ENCODE assay signal across 8 cellular contexts in genomic region chr5:55993013-55993412, GRCh38. TPM values are rescaled to one million over a fixed set of nuclear protein-coding genes. Genes with fewer than 3 reads are reported as not detected.
A peak's percentile ranks its signal among the peaks of the same experiment; 100 is the strongest.
DNase-seq lines count a peak whose midpoint lies in the region; ATAC-seq and TF ChIP-seq lines count a peak whose summit lies in the region.

No MANE protein-coding gene starts in this region.

- H3K36me3 ChIP-seq in kidney epithelial cell (ENCODE audit: control insufficient read depth, insufficient read depth, low read length) (no peaks in the 10 kb centered on the region), testis (ENCODE audit: low read depth, missing control alignments) (no peaks in the 10 kb centered on the region)

- peaks cover 60% of the 10 kb centered on the region for H3K4me1 Mint-ChIP-seq in activated CD4-positive, alpha-beta T cell treated with anti-CD3 and anti-CD28 coated beads, Interleukin-2, amount 10 ng/mL, durations not matched to agents 24 days and 14 days
- peaks cover 44% of the 10 kb centered on the region for H3K4me1 Mint-ChIP-seq in stimulated activated memory B cell treated with anti-CD40 and anti-IgM and Interleukin-4, amounts not matched to agents 10 μg/mL and 1 μg/mL and 100 μg/mL, for 72 hours

- no peaks in the 10 kb centered on the region for H3K27me3 Mint-ChIP-seq in activated CD4-positive, alpha-beta T cell treated with anti-CD3 and anti-CD28 coated beads, Interleukin-2, amount 10 ng/mL, durations not matched to agents 24 days and 14 days
- no peaks in the 10 kb centered on the region for H3K27me3 Mint-ChIP-seq in stimulated activated memory B cell treated with anti-CD40 and anti-IgM and Interleukin-4, amounts not matched to agents 10 μg/mL and 1 μg/mL and 100 μg/mL, for 72 hours

- H3K27me3 ChIP-seq in kidney epithelial cell (ENCODE audit: control insufficient read depth, insufficient read depth, low read length) (no peaks in the 10 kb centered on the region), testis (no peaks in the 10 kb centered on the region)

- H3K27ac ChIP-seq in testis = peak overlapping the region in 1 of 2 donors; percentile 98

- peak; percentile 68 for DNase-seq in activated CD4-positive, alpha-beta T cell treated with anti-CD3 and anti-CD28 coated beads, Interleukin-2, amount 10 ng/mL, durations not matched to agents 24 days and 14 days
- no peak for DNase-seq in activated CD4-positive, alpha-beta T cell treated with anti-CD3 and anti-CD28 coated beads for 48 hours
- DNase-seq in amniotic epithelial cell (ENCODE audit: low read depth) (peak; percentile 59), kidney epithelial cell (ENCODE audit: low read depth) (no peak), testis (peak; percentile 36), foreskin melanocyte (no peak), NCI-H1092 (lab: John Stamatoyannopoulos, UW) (no peak)

- TF ChIP-seq CTCF in kidney epithelial cell (IDR thresholded peaks at IDR 0.05; ENCODE audit: insufficient read depth, low read length, poor library complexity, severe bottlenecking) (no peak), testis (IDR thresholded peaks at IDR 0.05) (no peak)

- peak overlapping the region; percentile 46 for H3K27ac Mint-ChIP-seq in activated CD4-positive, alpha-beta T cell treated with anti-CD3 and anti-CD28 coated beads, Interleukin-2, amount 10 ng/mL, durations not matched to agents 24 days and 14 days
- no peak overlapping the region for H3K27ac Mint-ChIP-seq in stimulated activated memory B cell treated with anti-CD40 and anti-IgM and Interleukin-4, amounts not matched to agents 10 μg/mL and 1 μg/mL and 100 μg/mL, for 72 hours

- H3K9me3 Mint-ChIP-seq in activated CD4-positive, alpha-beta T cell treated with anti-CD3 and anti-CD28 coated beads, Interleukin-2, amount 10 ng/mL, durations not matched to agents 24 days and 14 days = no peaks in the 10 kb centered on the region
- peaks cover 4% of the 10 kb centered on the region for H3K9me3 Mint-ChIP-seq in stimulated activated memory B cell treated with anti-CD40 and anti-IgM and Interleukin-4, amounts not matched to agents 10 μg/mL and 1 μg/mL and 100 μg/mL, for 72 hours

- no peaks in the 10 kb centered on the region for H3K9me3 ChIP-seq in testis

- peaks cover 27% of the 10 kb centered on the region for H3K4me1 ChIP-seq in testis

- WGBS in testis, 2 donors = 23 to 28% methylated on average over 5 of the region's 5 CpGs

- peak overlapping the region; percentile 93 for H3K4me3 Mint-ChIP-seq in activated CD4-positive, alpha-beta T cell treated with anti-CD3 and anti-CD28 coated beads, Interleukin-2, amount 10 ng/mL, durations not matched to agents 24 days and 14 days
- H3K4me3 Mint-ChIP-seq in stimulated activated memory B cell treated with anti-CD40 and anti-IgM and Interleukin-4, amounts not matched to agents 10 μg/mL and 1 μg/mL and 100 μg/mL, for 72 hours = no peak overlapping the region

- intact Hi-C loops in activated CD4-positive, alpha-beta T cell treated with anti-CD3 and anti-CD28 coated beads, Interleukin-2, amount 10 ng/mL, durations not matched to agents 24 days and 14 days (cut with micrococcal nuclease) = loop anchor here (1.0 to 10.0 kb wide), 5 partner anchors 9 to 1182 kb away; partner anchors contain the start of genes GPBP1 and MAP3K1
- intact Hi-C loops in testis (cut with DNase I; ENCODE audit: low total_unique reads) = no loop called here

- H3K4me3 ChIP-seq in kidney epithelial cell (ENCODE audit: low read depth, low read length) (peak overlapping the region; percentile 61), testis (peak overlapping the region; percentile 75 to 95)

- peaks cover 30% of the 10 kb centered on the region for H3K36me3 Mint-ChIP-seq in activated CD4-positive, alpha-beta T cell treated with anti-CD3 and anti-CD28 coated beads, Interleukin-2, amount 10 ng/mL, durations not matched to agents 24 days and 14 days (ENCODE audit: low read depth)
- peaks cover 6% of the 10 kb centered on the region for H3K36me3 Mint-ChIP-seq in stimulated activated memory B cell treated with anti-CD40 and anti-IgM and Interleukin-4, amounts not matched to agents 10 μg/mL and 1 μg/mL and 100 μg/mL, for 72 hours

- ATAC-seq in stimulated activated memory B cell treated with anti-CD40 and anti-IgM and Interleukin-4, amounts not matched to agents 10 μg/mL and 1 μg/mL and 100 μg/mL, for 72 hours = no peak

- TF ChIP-seq POLR2A in testis (IDR thresholded peaks at IDR 0.05) = no peak

RNA-seq across cellular contexts. Expression of gene IL6ST, which starts 1.8 kb away (rescaled TPM):
- total RNA-seq in activated CD4-positive, alpha-beta T cell treated with anti-CD3 and anti-CD28 coated beads, Interleukin-2, amount 10 ng/mL, durations not matched to agents 24 days and 14 days = 65.1 and 68.2 TPM in 2 replicates
- total RNA-seq in kidney epithelial cell (139 and 166 TPM in 2 replicates), testis (10 to 100 TPM; 83.1 to 98.2 TPM)
- 63.0 TPM for polyA plus RNA-seq in testis (ENCODE audit: insufficient read depth, low read depth, low replicate concordance)

Comparison
In these comparisons a context has a peak if more than half of its experiments do, and no peak if none do; other contexts are left out.
1. DNase-seq: peak in activated CD4-positive, alpha-beta T cell treated with anti-CD3 and anti-CD28 coated beads, Interleukin-2, amount 10 ng/mL, durations not matched to agents 24 days and 14 days (single experiment), amniotic epithelial cell (single experiment) and testis (single experiment); none in activated CD4-positive, alpha-beta T cell treated with anti-CD3 and anti-CD28 coated beads for 48 hours (single experiment), kidney epithelial cell (single experiment), foreskin melanocyte (single experiment) and NCI-H1092 (single experiment).